8 cellular contexts compared by ENCODE assay signal in the genomic region with DNA sequence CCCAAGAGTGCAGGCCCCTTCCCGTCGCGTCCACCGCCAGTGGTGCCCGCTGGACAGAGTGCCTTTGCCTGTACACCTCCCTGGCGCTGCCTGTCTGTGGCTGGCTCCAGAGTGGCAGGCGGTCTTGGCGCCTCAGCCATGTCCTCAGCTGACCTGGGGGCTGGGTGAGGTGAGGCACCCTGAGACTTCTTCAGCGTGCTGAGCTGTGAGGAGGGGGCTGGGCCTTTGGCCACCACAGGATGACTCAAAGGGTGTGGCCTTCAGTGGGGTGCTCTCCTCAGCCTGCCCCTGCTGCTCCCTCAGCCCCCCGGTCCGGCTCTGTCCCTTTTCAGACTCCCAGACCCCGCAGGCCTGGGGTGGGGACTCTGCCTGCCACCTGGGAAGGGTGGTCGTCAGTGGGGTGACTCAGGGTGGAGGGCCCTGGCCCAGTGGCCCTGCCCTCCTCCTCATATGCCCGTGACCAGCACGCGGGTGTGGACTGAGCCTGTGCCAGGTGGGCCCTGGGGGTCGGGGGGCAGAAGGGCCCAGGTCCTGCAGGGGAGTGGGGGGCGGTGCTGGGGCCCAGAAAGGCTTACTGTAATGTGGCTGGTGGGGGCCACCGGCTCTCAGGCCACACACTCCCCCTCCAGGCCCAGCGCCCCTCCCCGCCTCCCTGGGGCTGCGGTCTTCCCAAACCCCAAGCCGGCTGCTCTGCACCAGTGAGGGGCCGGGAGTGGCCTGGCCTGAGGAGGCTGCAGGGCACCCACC. TPM values are rescaled to one million over a fixed set of nuclear protein-coding genes. Genes with fewer than 3 reads are reported as not detected.
DNase-seq lines count a peak whose midpoint lies in the region; ATAC-seq and TF ChIP-seq lines count a peak whose summit lies in the region.

No MANE protein-coding gene starts in this region.

- intact Hi-C loops in adrenal gland (cut with DNase I): loop anchor here (5.0 to 10.0 kb wide), 2 partner anchors 50 to 58 kb away; no protein-coding TSS in a partner anchor

- H3K4me1 Mint-ChIP-seq in CD4-positive, CD25-positive, alpha-beta regulatory T cell: peaks cover 5 to 54% (median 16%) of the 10 kb centered on the region in 4 donors
- H3K4me1 Mint-ChIP-seq in immature natural killer cell: peaks cover 12 to 17% of the 10 kb centered on the region in 2 donors

- H3K36me3 Mint-ChIP-seq in CD4-positive, CD25-positive, alpha-beta regulatory T cell: no peaks in the 10 kb centered on the region
- H3K36me3 Mint-ChIP-seq in immature natural killer cell: no peaks in the 10 kb centered on the region

- H3K9ac ChIP-seq in stomach smooth muscle (ENCODE audit: low read length in 2 of 2): peak overlapping the region in 1 of 2 donors; percentile 44

- no peaks in the 10 kb centered on the region for H3K27me3 ChIP-seq in CD4-positive, CD25-positive, alpha-beta regulatory T cell (ENCODE audit: control insufficient read depth, insufficient read depth, low read length)
- H3K27me3 ChIP-seq in adrenal gland (no peaks in the 10 kb centered on the region), stomach smooth muscle (ENCODE audit: control insufficient read depth in 1 of 2, insufficient read depth in 2 of 2, low read length in 2 of 2) (no peaks in the 10 kb centered on the region)

- H3K4me1 ChIP-seq in CD4-positive, CD25-positive, alpha-beta regulatory T cell (ENCODE audit: control insufficient read depth, insufficient read depth, low read length, poor library complexity, severe bottlenecking): peaks cover 64% of the 10 kb centered on the region
- H3K4me1 ChIP-seq in adrenal gland (replicated peaks in 1 of 2) (peaks cover 22 to 48% of the 10 kb centered on the region in 2 donors), stomach smooth muscle (ENCODE audit: control insufficient read depth, insufficient read depth, low read length) (peaks cover 51% of the 10 kb centered on the region)

- peak overlapping the region; percentile 96 for H3K27ac ChIP-seq in CD4-positive, CD25-positive, alpha-beta regulatory T cell (ENCODE audit: insufficient read depth, low read length, poor library complexity, severe bottlenecking)
- H3K27ac ChIP-seq in adrenal gland (peak overlapping the region; percentile 30 to 98 (median 85)), stomach smooth muscle (ENCODE audit: low read length) (peak overlapping the region; percentile 76)

- H3K9me3 ChIP-seq in CD4-positive, CD25-positive, alpha-beta regulatory T cell (ENCODE audit: control insufficient read depth in 2 of 2, low read length in 2 of 2): no peaks in the 10 kb centered on the region
- H3K9me3 ChIP-seq in adrenal gland (replicated peaks in 1 of 3) (no peaks in the 10 kb centered on the region), stomach smooth muscle (ENCODE audit: control insufficient read depth in 2 of 2, low read length in 2 of 2) (no peaks in the 10 kb centered on the region)

- WGBS in adrenal gland, 4 donors: 52 to 68% (median 62%) methylated on average over 3 to 24 of the region's 24 CpGs

- peaks cover 0 to under 1% (median 0%) of the 10 kb centered on the region in 7 donors for H3K9me3 Mint-ChIP-seq in CD4-positive, CD25-positive, alpha-beta regulatory T cell
- no peaks in the 10 kb centered on the region for H3K9me3 Mint-ChIP-seq in immature natural killer cell

- in situ Hi-C loops in GM13977 (cut with MboI; ENCODE audit: low pct_unique_long_range_greater_than_20kb, low sequenced_read_pairs, unreplicated experiment): loop anchor here (25.0 kb wide), 1 partner anchor 103 kb away; no protein-coding TSS in a partner anchor

- DNase-seq in CD4-positive, CD25-positive, alpha-beta regulatory T cell: peak in 1 of 3 donors; percentile 40
- DNase-seq in M059J (ENCODE audit: low read depth) (peak; percentile 90), adrenal gland (peak in 6 of 7 donors; percentile 75 to 86 (median 82)), immature natural killer cell (peak; percentile 57 to 68 (median 63)), GM13977 (ENCODE audit: low spot score) (no peak), GM10266 (ENCODE audit: extremely low spot score) (no peak)

- no peak for TF ChIP-seq POLR2A in adrenal gland (IDR thresholded peaks at IDR 0.05)

- H3K4me3 Mint-ChIP-seq in CD4-positive, CD25-positive, alpha-beta regulatory T cell: peak overlapping the region in 2 of 4 donors; percentile 67 to 80
- H3K4me3 Mint-ChIP-seq in immature natural killer cell: peak overlapping the region; percentile 7 to 53 (median 27)

- TF ChIP-seq CTCF in adrenal gland (IDR thresholded peaks at IDR 0.05) (no peak), GM13977 (IDR thresholded peaks at IDR 0.05; ENCODE audit: extremely low read depth, insufficient read depth, missing control alignments) (no peak), GM10266 (IDR thresholded peaks at IDR 0.05; ENCODE audit: control insufficient read depth, insufficient read depth, low read depth, missing control alignments) (no peak)

- no peak overlapping the region for H3K4me3 ChIP-seq in CD4-positive, CD25-positive, alpha-beta regulatory T cell (ENCODE audit: low read depth, low read length)
- peak overlapping the region in 1 of 4 donors; percentile 59 for H3K4me3 ChIP-seq in adrenal gland
- H3K4me3 ChIP-seq in stomach smooth muscle (ENCODE audit: low read length in 2 of 2): peak overlapping the region in 1 of 2 donors; percentile 35

- H3K27me3 Mint-ChIP-seq in CD4-positive, CD25-positive, alpha-beta regulatory T cell: no peaks in the 10 kb centered on the region
- H3K27me3 Mint-ChIP-seq in immature natural killer cell (ENCODE audit: low read depth in 3 of 3): peaks cover 0 to 2% (median 0%) of the 10 kb centered on the region in 3 donors

- ATAC-seq in CD4-positive, CD25-positive, alpha-beta regulatory T cell (ENCODE audit: low read depth in 2 of 2): no peak
- no peak for ATAC-seq in HG03280 (IDR thresholded peaks at IDR 0.05; ENCODE audit: unreplicated experiment)

- peak overlapping the region in 2 of 3 donors; percentile 78 to 84 for H3K27ac Mint-ChIP-seq in CD4-positive, CD25-positive, alpha-beta regulatory T cell
- H3K27ac Mint-ChIP-seq in immature natural killer cell: peak overlapping the region in 5 of 6 donors; percentile 12 to 85 (median 67)

- no peaks in the 10 kb centered on the region for H3K36me3 ChIP-seq in CD4-positive, CD25-positive, alpha-beta regulatory T cell (ENCODE audit: control insufficient read depth, insufficient read depth, low read length)
- H3K36me3 ChIP-seq in adrenal gland (replicated peaks in 1 of 2): no peaks in the 10 kb centered on the region
- no peaks in the 10 kb centered on the region for H3K36me3 ChIP-seq in stomach smooth muscle (ENCODE audit: control insufficient read depth in 2 of 2, insufficient read depth in 2 of 2, low read length in 2 of 2)

RNA-seq across cellular contexts. Expression of a gene that starts 15.9 kb away (rescaled TPM):
- total RNA-seq in CD4-positive, CD25-positive, alpha-beta regulatory T cell: 37.8 TPM
- polyA plus RNA-seq in CD4-positive, CD25-positive, alpha-beta regulatory T cell: 10 to 100 TPM; 22.4 to 38.2 (median 31.8) TPM
- 70.9 and 83.7 TPM in 2 replicates for total RNA-seq in M059J (2014; rRNA removed; shearing (Covaris generic))
- total RNA-seq in adrenal gland: 10 to 100 TPM; 24.0 to 63.4 (median 47.0) TPM
- 10 to 100 TPM; 14.5 to 28.1 (median 23.0) TPM for polyA plus RNA-seq in adrenal gland
- polyA plus RNA-seq in immature natural killer cell: 10 to 100 TPM; 61.3 to 94.8 (median 76.9) TPM

RNA-seq across cellular contexts. Expression of a gene that starts 16.1 kb away (rescaled TPM):
- total RNA-seq in CD4-positive, CD25-positive, alpha-beta regulatory T cell: 18.1 TPM
- 10 to 100 TPM; 12.6 to 16.9 (median 15.0) TPM for polyA plus RNA-seq in CD4-positive, CD25-positive, alpha-beta regulatory T cell
- total RNA-seq in M059J (2014; rRNA removed; shearing (Covaris generic)): 11.0 and 26.2 TPM in 2 replicates
- 10 to 100 TPM; 16.2 to 33.6 (median 24.9) TPM for total RNA-seq in adrenal gland
- polyA plus RNA-seq in adrenal gland (10 to 100 TPM in 2 of 3 donors, 1 to 10 TPM in 1; 6.4 to 11.6 (median 11.3) TPM), immature natural killer cell (10 to 100 TPM; 11.7 to 26.6 (median 12.6) TPM)

RNA-seq across cellular contexts. Expression of a gene that starts 26.3 kb away (rescaled TPM):
- 294 TPM for total RNA-seq in CD4-positive, CD25-positive, alpha-beta regulatory T cell
- 10 to 100 TPM; 34.0 to 47.1 (median 40.3) TPM for polyA plus RNA-seq in CD4-positive, CD25-positive, alpha-beta regulatory T cell
- 20.4 and 44.2 TPM in 2 replicates for total RNA-seq in M059J (2014; rRNA removed; shearing (Covaris generic))
- 10 to 100 TPM; 40.7 to 99.2 (median 58.7) TPM for total RNA-seq in adrenal gland
- polyA plus RNA-seq in adrenal gland (10 to 100 TPM in 2 of 3 donors, 1 to 10 TPM in 1; 7.2 to 70.0 (median 42.0) TPM), immature natural killer cell (10 to 100 TPM; 14.5 to 20.6 (median 15.8) TPM)

Comparison
In these comparisons a context has a peak if more than half of its experiments do, and no peak if none do; other contexts are left out.
1. DNase-seq: peak in M059J (single experiment), adrenal gland (6 of 7) and immature natural killer cell (3 of 3); none in GM13977 (single experiment) and GM10266 (single experiment).
2. Peak in every context shown above with its lines, with median percentiles within 50 percentile points of each other: H3K27ac ChIP-seq.